In the genomic region with DNA sequence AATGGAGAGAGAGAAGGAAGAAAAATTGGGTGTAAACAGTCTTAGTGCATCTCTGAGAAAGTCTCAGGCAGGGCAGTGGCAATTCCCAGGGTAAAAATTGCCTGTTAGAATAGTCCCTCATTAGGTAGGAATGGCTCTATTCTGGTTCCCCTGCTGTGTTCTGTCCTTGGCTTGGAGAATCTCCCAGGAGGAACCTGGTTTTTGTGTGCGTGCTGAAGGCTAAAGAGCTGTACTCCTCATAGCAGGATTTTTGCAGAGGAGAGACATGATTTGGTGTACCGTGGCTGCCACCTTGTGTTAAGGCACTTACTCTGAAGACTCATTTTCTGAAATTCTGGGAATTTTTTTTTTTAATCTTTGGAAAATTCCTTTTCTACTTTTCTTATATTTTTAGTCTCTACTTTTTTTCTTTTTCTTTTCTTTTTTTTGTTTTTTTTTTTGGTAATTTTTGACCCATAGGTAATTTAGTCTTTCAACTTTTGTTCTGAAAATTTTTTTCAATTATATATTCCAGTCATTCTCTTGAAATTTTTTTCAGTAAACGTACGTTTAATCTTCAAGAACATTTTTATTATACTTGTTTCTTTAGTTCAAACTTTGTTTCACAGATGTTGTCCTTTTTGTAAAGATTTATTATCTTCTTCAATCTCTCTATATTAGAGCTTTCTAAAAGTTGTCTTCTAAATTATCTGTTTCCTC, we compare ENCODE assay signal across 9 cellular contexts.
DNase-seq lines count a peak whose midpoint lies in the region; ATAC-seq, FAIRE-seq and TF ChIP-seq lines count a peak whose summit lies in the region.
"Had no signal": no experiment of that assay in that cellular context is flagged by ENCODE, and none has a peak within 500 bp of the region (broad histone marks: within the 10 kb centered on the region; RNA-seq: fewer than 3 reads in every experiment).

No MANE protein-coding gene starts in this region.

- H3K27ac ChIP-seq in psoas muscle, result peak overlapping the region; percentile 6
- H3K27ac ChIP-seq: KMS-11 had no signal

- TF ChIP-seq CTCF in BJ (IDR thresholded peaks at IDR 0.05; ENCODE audit: insufficient read depth, low read depth, low read length) (peak; percentile 57), psoas muscle (IDR thresholded peaks at IDR 0.05) (peak; percentile 56)
- peak; percentile 67 for TF ChIP-seq CTCF in activated CD8-positive, alpha-beta T cell treated with anti-CD3 and anti-CD28 coated beads for 36 hours (IDR thresholded peaks at IDR 0.05)

- peaks cover 27% of the 10 kb centered on the region for H3K36me3 Mint-ChIP-seq in activated CD8-positive, alpha-beta T cell treated with anti-CD3 and anti-CD28 coated beads for 36 hours (ENCODE audit: low read depth)

- H3K4me3 Mint-ChIP-seq in activated CD8-positive, alpha-beta T cell treated with anti-CD3 and anti-CD28 coated beads for 36 hours, result no peak overlapping the region

- no peaks in the 10 kb centered on the region for H3K27me3 Mint-ChIP-seq in activated CD8-positive, alpha-beta T cell treated with anti-CD3 and anti-CD28 coated beads for 36 hours

- DNase-seq in BJ (ENCODE audit: low read depth) (no peak), GM19239 (ENCODE audit: insufficient read length, low spot score) (peak; percentile 9), NCI-H2107 treated with DMSO at 0.1 percent for 48 hours (lab: John Stamatoyannopoulos, UW; ENCODE audit: unreplicated experiment) (peak; percentile 80), glomerular endothelial cell (ENCODE audit: extremely low read depth, low read depth, low spot score) (peak; percentile 44), psoas muscle (peak in 1 of 2 donors; percentile 51)
- peak; percentile 54 for DNase-seq in activated CD8-positive, alpha-beta T cell treated with anti-CD3 and anti-CD28 coated beads for 36 hours

- POLR2A ChIA-PET in BJ (lab: Charles Lee), result no interaction called here
- POLR2A ChIA-PET in activated CD8-positive, alpha-beta T cell treated with anti-CD3 and anti-CD28 coated beads for 36 hours (lab: Charles Lee), result no interaction called here

- peaks cover 22% of the 10 kb centered on the region for H3K9me3 ChIP-seq in psoas muscle

- peaks cover 12% of the 10 kb centered on the region for H3K4me1 ChIP-seq in psoas muscle

- H3K36me3 ChIP-seq in BJ (ENCODE audit: control insufficient read depth, insufficient read depth, low read length) (no peaks in the 10 kb centered on the region; the same call in none of the 2 replicates), psoas muscle (ENCODE audit: insufficient read depth in 1 of 2, low read depth in 1 of 2) (peaks cover 0 to 12% of the 10 kb centered on the region in 2 donors)

- intact Hi-C loops in activated CD8-positive, alpha-beta T cell treated with anti-CD3 and anti-CD28 coated beads for 36 hours (cut with micrococcal nuclease), result loop anchor here (10.0 kb wide), 1 partner anchor 134 kb away; the partner anchor contains the start of gene MIA2
- intact Hi-C loops in psoas muscle (cut with DNase I), result loop anchor here (5.0 to 10.0 kb wide), 4 partner anchors 134 to 264 kb away; partner anchors contain the start of genes MIA2 (in 1 of the 2) and SEC23A (in 1 of the 2)

- CTCF ChIA-PET in BJ (lab: Yijun Ruan, JAX), result interaction anchor here (0.6 to 3.0 kb wide), 9 partner anchors 10 to 262 kb away, joined by 3 to 20 read pairs (median 4); no protein-coding TSS in a partner anchor
- CTCF ChIA-PET in activated CD8-positive, alpha-beta T cell treated with anti-CD3 and anti-CD28 coated beads for 36 hours (lab: Charles Lee), result interaction anchor here (0.9 to 2.9 kb wide), 3 partner anchors 20 to 136 kb away, joined by 3 to 11 read pairs (median 5); no protein-coding TSS in a partner anchor

- H3K27ac Mint-ChIP-seq in activated CD8-positive, alpha-beta T cell treated with anti-CD3 and anti-CD28 coated beads for 36 hours, result no peak overlapping the region

- H3K27me3 ChIP-seq in BJ (ENCODE audit: control insufficient read depth, insufficient read depth, low read length) (no peaks in the 10 kb centered on the region), psoas muscle (ENCODE audit: insufficient read depth in 3 of 3, low read length in 2 of 3) (no peaks in the 10 kb centered on the region)

- ATAC-seq in activated CD8-positive, alpha-beta T cell treated with anti-CD3 and anti-CD28 coated beads for 36 hours, result no peak
- peak; percentile 64 to 87 (median 80) for ATAC-seq in psoas muscle
- ATAC-seq in HG03469 (IDR thresholded peaks at IDR 0.05; ENCODE audit: unreplicated experiment), result no peak
- ATAC-seq in GM21825 (IDR thresholded peaks at IDR 0.05; ENCODE audit: unreplicated experiment), result no peak

- FAIRE-seq in GM19239 (lab: Jason Lieb, UNC), result peak; percentile 79

- H3K9me3 Mint-ChIP-seq in activated CD8-positive, alpha-beta T cell treated with anti-CD3 and anti-CD28 coated beads for 36 hours, result peaks cover 19% of the 10 kb centered on the region

- no peaks in the 10 kb centered on the region for H3K4me1 Mint-ChIP-seq in activated CD8-positive, alpha-beta T cell treated with anti-CD3 and anti-CD28 coated beads for 36 hours (ENCODE audit: low read depth)

- WGBS in psoas muscle, 3 donors, result 51 to 52% (median 52%) methylated on average over 4 of the region's 4 CpGs

- H3K4me3 ChIP-seq in BJ (ENCODE audit: low read depth, low read length) (no peak overlapping the region), psoas muscle (no peak overlapping the region)

Comparison
In these comparisons a context has a peak if more than half of its experiments do, and no peak if none do; other contexts are left out.
1. ATAC-seq: peak in psoas muscle (4 of 4); none in activated CD8-positive, alpha-beta T cell treated with anti-CD3 and anti-CD28 coated beads for 36 hours (single experiment), HG03469 (single experiment) and GM21825 (single experiment).
2. Peak in every context shown above with its lines, with median percentiles within 50 percentile points of each other: CTCF ChIP-seq.